9 cellular contexts compared by ENCODE assay signal in the genomic region with DNA sequence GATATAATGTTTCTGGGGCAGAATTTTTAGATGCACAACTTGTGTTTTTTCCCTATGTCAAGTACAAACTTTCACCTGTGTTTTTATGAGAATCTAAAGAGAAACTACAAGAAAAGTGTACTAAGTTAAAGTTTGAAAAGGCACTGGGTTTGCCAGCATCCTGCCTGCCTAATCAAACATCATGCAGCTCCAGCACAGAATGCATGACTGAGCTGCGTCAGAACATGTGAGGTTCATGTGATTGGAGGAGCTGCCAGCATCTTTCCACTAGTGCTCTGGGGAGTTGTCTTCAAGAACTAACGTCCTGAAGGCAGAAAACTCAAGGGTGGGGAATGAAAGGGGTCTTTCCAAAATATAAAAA. TPM values are rescaled to one million over a fixed set of nuclear protein-coding genes. Genes with fewer than 3 reads are reported as not detected.
A peak's percentile ranks its signal among the peaks of the same experiment; 100 is the strongest.
DNase-seq lines count a peak whose midpoint lies in the region; ATAC-seq lines count a peak whose summit lies in the region.
"Had no signal": no experiment of that assay in that cellular context is flagged by ENCODE, and none has a peak within 500 bp of the region (broad histone marks: within the 10 kb centered on the region; RNA-seq: fewer than 3 reads in every experiment).

No MANE protein-coding gene starts in this region.

- DNase-seq in GM03348 (ENCODE audit: low spot score) = peak; percentile 63
- DNase-seq in HK-2 (ENCODE audit: unreplicated experiment) = peak; percentile 17
- peak; percentile 80 for DNase-seq in astrocyte of the hippocampus (ENCODE audit: low read depth, low spot score)
- DNase-seq in naive B cell = peak; percentile 66
- no peak for DNase-seq in G401 (ENCODE audit: low spot score)
- DNase-seq in effector CD4-positive, alpha-beta T cell = no peak
- no peak for DNase-seq in activated gamma-delta T cell treated with Interleukin-2 at 50 U/mL for 16 hours

- H3K4me3 Mint-ChIP-seq in naive B cell = peak overlapping the region in 2 of 8 donors; percentile 59 to 61

- H3K9me3 Mint-ChIP-seq in naive B cell = peaks cover 0 to 2% (median 0%) of the 10 kb centered on the region in 7 donors

- ATAC-seq in GM21423 (IDR thresholded peaks at IDR 0.05; ENCODE audit: unreplicated experiment) = peak; percentile 52
- peak; percentile 92 to 96 for ATAC-seq in naive B cell (ENCODE audit: low read depth in 2 of 2)
- ATAC-seq: K562 had no signal

- H3K27me3 Mint-ChIP-seq in naive B cell = no peaks in the 10 kb centered on the region

- peak overlapping the region; percentile 81 to 95 (median 92) for H3K27ac Mint-ChIP-seq in naive B cell

- H3K4me1 Mint-ChIP-seq in naive B cell = peaks cover 27 to 43% (median 31%) of the 10 kb centered on the region in 3 donors

- in situ Hi-C loops in G401 (cut with HindIII; ENCODE audit: low sequenced_read_pairs) = no loop called here

- no peaks in the 10 kb centered on the region for H3K36me3 Mint-ChIP-seq in naive B cell

RNA-seq across cellular contexts. Expression of gene RIC1, which starts 46.1 kb away (rescaled TPM):
- polyA plus RNA-seq in naive B cell (ENCODE audit: low read depth in 6 of 6) = 10 to 100 TPM in 5 of 6 donors, 1 to 10 TPM in 1; 9.5 to 14.2 (median 10.9) TPM
- total RNA-seq in G401 (2014; rRNA removed; shearing (Covaris generic)) = 13.5 and 17.1 TPM in 2 replicates

Comparison
In these comparisons a context has a peak if more than half of its experiments do, and no peak if none do; other contexts are left out.
1. DNase-seq: peak in GM03348 (single experiment), HK-2 (single experiment), astrocyte of the hippocampus (single experiment) and naive B cell (single experiment); none in G401 (single experiment), effector CD4-positive, alpha-beta T cell (single experiment) and activated gamma-delta T cell treated with Interleukin-2 at 50 U/mL for 16 hours (single experiment).